Comparison of ENCODE assay signal across 22 cellular contexts in genomic region chr3:57927166-57927565, GRCh38.
"Had no signal": no experiment of that assay in that cellular context is flagged by ENCODE, and none has a peak within 500 bp of the region (broad histone marks: within the 10 kb centered on the region; RNA-seq: fewer than 3 reads in every experiment).

No MANE protein-coding gene starts in this region.

- H3K27me3 ChIP-seq: breast epithelium, esophagus squamous epithelium, neural progenitor cell, spleen, tibial nerve had no signal

- H3K27ac ChIP-seq: breast epithelium, esophagus squamous epithelium, neural progenitor cell, parathyroid adenoma, psoas muscle, spleen, tibial nerve had no signal

- H3K36me3 ChIP-seq: breast epithelium, neural progenitor cell had no signal

- H3K4me1 ChIP-seq: breast epithelium, neural progenitor cell, parathyroid adenoma, spleen had no signal

- ATAC-seq: activated CD8-positive, alpha-beta T cell treated with anti-CD3 and anti-CD28 coated beads for 36 hours; activated T-cell treated with anti-CD3 and anti-CD28 coated beads, Interleukin-2, amount 50 U/mL, for 4 hours; left colon; natural killer cell had no signal

- DNase-seq: activated B cell treated with CpG ODN at 0.5 μM for 24 hours; activated CD4-positive, alpha-beta T cell treated with anti-CD3 and anti-CD28 coated beads, Interleukin-2, amount 50 U/mL, for 1 hour; activated CD8-positive, alpha-beta T cell treated with anti-CD3 and anti-CD28 coated beads for 36 hours; activated naive CD4-positive, alpha-beta T cell treated with Interleukin-2 at 50 U/mL for 16 hours; activated T-cell treated with anti-CD3 and anti-CD28 coated beads, Interleukin-2, amount 50 U/mL, for 4 hours; dermis blood vessel endothelial cell; effector CD4-positive, alpha-beta T cell; esophagus squamous epithelium; foreskin melanocyte; islet precursor cell; left colon; mesendoderm; natural killer cell; occipital lobe; psoas muscle; spleen; T-helper 1 cell had no signal

- H3K9ac ChIP-seq: neural progenitor cell, parathyroid adenoma had no signal

- H3K4me3 ChIP-seq: breast epithelium, esophagus squamous epithelium, lung, neural progenitor cell, psoas muscle, spleen, tibial nerve had no signal

- H3K9me3 ChIP-seq: breast epithelium, esophagus squamous epithelium, psoas muscle, spleen, tibial nerve had no signal
